ENCODE assay signal across 10 cellular contexts in genomic region chr1:42953182-42954180, GRCh38. TPM values are rescaled to one million over a fixed set of nuclear protein-coding genes. Genes with fewer than 3 reads are reported as not detected.
DNase-seq lines count a peak whose midpoint lies in the region; ATAC-seq, FAIRE-seq and TF ChIP-seq lines count a peak whose summit lies in the region.
"Had no signal": no experiment of that assay in that cellular context is flagged by ENCODE, and none has a peak within 500 bp of the region (broad histone marks: within the 10 kb centered on the region; RNA-seq: fewer than 3 reads in every experiment).

No MANE protein-coding gene starts in this region.

- peaks cover 64% of the 10 kb centered on the region for H3K4me1 ChIP-seq in astrocyte (ENCODE audit: insufficient read depth, low read length)

- FAIRE-seq in astrocyte (lab: Jason Lieb, UNC) = no peak

- H3K27ac ChIP-seq in astrocyte (ENCODE audit: low read depth, low read length) = peak overlapping the region; percentile 46
- H3K27ac ChIP-seq: sigmoid colon had no signal

- TF ChIP-seq CTCF in astrocyte (IDR thresholded peaks at IDR 0.05; ENCODE audit: insufficient read depth, low read depth, low read length) = no peak

- DNase-seq in C1 segment of cervical spinal cord (lab: John Stamatoyannopoulos, UW) (peak in 10 of 14 donors; percentile 48 to 78 (median 68)), astrocyte (ENCODE audit: low read depth) (no peak), naive B cell (peak; percentile 52), NCI-H1930 (lab: John Stamatoyannopoulos, UW) (no peak)
- DNase-seq in central memory CD4-positive, alpha-beta T cell = no peak
- DNase-seq: activated CD4-positive, alpha-beta T cell treated with anti-CD3 and anti-CD28 coated beads for 1 hour; sigmoid colon had no signal

- no peak overlapping the region for H2AFZ ChIP-seq in astrocyte (ENCODE audit: low read depth, low read length)

- peaks cover 97% of the 10 kb centered on the region for H3K79me2 ChIP-seq in astrocyte (ENCODE audit: insufficient read depth, low read length)

- H3K9me3 Mint-ChIP-seq in IgD-negative memory B cell (no peaks in the 10 kb centered on the region), astrocyte (ENCODE audit: unreplicated experiment) (no peaks in the 10 kb centered on the region), naive B cell (no peaks in the 10 kb centered on the region)

- H3K4me3 ChIP-seq in astrocyte (ENCODE audit: insufficient read depth, low read depth, low read length) = no peak overlapping the region
- H3K4me3 ChIP-seq: sigmoid colon had no signal

- no peaks in the 10 kb centered on the region for H3K9me3 ChIP-seq in astrocyte (ENCODE audit: insufficient read depth, low read depth, low read length)
- H3K9me3 ChIP-seq: sigmoid colon had no signal

- no peaks in the 10 kb centered on the region for H3K27me3 ChIP-seq in astrocyte (ENCODE audit: insufficient read depth, low read length)
- H3K27me3 ChIP-seq: sigmoid colon had no signal

- H3K36me3 Mint-ChIP-seq in IgD-negative memory B cell (peaks cover 15% of the 10 kb centered on the region), astrocyte (ENCODE audit: low read depth, unreplicated experiment) (peaks cover 34% of the 10 kb centered on the region), naive B cell (peaks cover 21 to 26% of the 10 kb centered on the region in 2 donors)

- H3K4me3 Mint-ChIP-seq in IgD-negative memory B cell (peak overlapping the region; percentile 73 to 99 (median 84)), astrocyte (ENCODE audit: unreplicated experiment) (no peak overlapping the region), naive B cell (peak overlapping the region; percentile 63 to 99 (median 88))

- H3K27ac Mint-ChIP-seq in IgD-negative memory B cell (peak overlapping the region; percentile 96 to 98 (median 97)), astrocyte (ENCODE audit: unreplicated experiment) (peak overlapping the region; percentile 62), naive B cell (peak overlapping the region; percentile 95 to 99 (median 98))

- H3K4me2 ChIP-seq in astrocyte (ENCODE audit: low read length) = peak overlapping the region; percentile 38

- no peak for ATAC-seq in naive B cell (ENCODE audit: low read depth in 2 of 2)
- no peak for ATAC-seq in GM19324 (IDR thresholded peaks at IDR 0.05; ENCODE audit: low FRiP score, unreplicated experiment)
- ATAC-seq in GM21367 (IDR thresholded peaks at IDR 0.05; ENCODE audit: unreplicated experiment) = no peak

- H3K9ac ChIP-seq in astrocyte (ENCODE audit: low read length) = peak overlapping the region; percentile 36

- H3K4me1 Mint-ChIP-seq in IgD-negative memory B cell = peaks cover 58 to 62% (median 60%) of the 10 kb centered on the region in 3 donors
- H3K4me1 Mint-ChIP-seq in astrocyte (ENCODE audit: low read depth, unreplicated experiment) = peaks cover 61% of the 10 kb centered on the region
- H3K4me1 Mint-ChIP-seq in naive B cell = peaks cover 64 to 86% (median 82%) of the 10 kb centered on the region in 3 donors

- H3K36me3 ChIP-seq in astrocyte (ENCODE audit: insufficient read depth, low read length) = peaks cover 3% of the 10 kb centered on the region
- H3K36me3 ChIP-seq: sigmoid colon had no signal

- no peaks in the 10 kb centered on the region for H3K27me3 Mint-ChIP-seq in IgD-negative memory B cell
- no peaks in the 10 kb centered on the region for H3K27me3 Mint-ChIP-seq in astrocyte (ENCODE audit: low read depth, unreplicated experiment)
- no peaks in the 10 kb centered on the region for H3K27me3 Mint-ChIP-seq in naive B cell

- H4K20me1 ChIP-seq in astrocyte (ENCODE audit: insufficient read depth, low read length) = peaks cover 42% of the 10 kb centered on the region

RNA-seq across cellular contexts. Expression of gene SLC2A1, which starts 5.2 kb away (rescaled TPM):
- polyA plus RNA-seq in IgD-negative memory B cell (90.6 TPM), naive B cell (ENCODE audit: low read depth in 6 of 6) (100 to 1,000 TPM in 1 of 6 donors, 10 to 100 TPM in 5; 58.4 to 125 (median 89.7) TPM)
- total RNA-seq in astrocyte = 506 and 521 TPM in 2 replicates

Comparison
In these comparisons a context has a peak if more than half of its experiments do, and no peak if none do; other contexts are left out.
1. DNase-seq: peak in C1 segment of cervical spinal cord (10 of 14) and naive B cell (single experiment); none in astrocyte (single experiment), NCI-H1930 (0 of 2) and central memory CD4-positive, alpha-beta T cell (single experiment).
2. Peak in every context shown above with its lines, with median percentiles within 50 percentile points of each other: H3K27ac Mint-ChIP-seq.